Comparison of ENCODE assay signal across 22 cellular contexts in genomic region chr9:120481842-120482241, GRCh38.
"Had no signal": no experiment of that assay in that cellular context is flagged by ENCODE, and none has a peak within 500 bp of the region (broad histone marks: within the 10 kb centered on the region; RNA-seq: fewer than 3 reads in every experiment).

No MANE protein-coding gene starts in this region.

- H3K4me3 Mint-ChIP-seq: activated CD4-positive, alpha-beta memory T cell treated with anti-CD3 and anti-CD28 coated beads for 36 hours; activated naive CD8-positive, alpha-beta T cell treated with anti-CD3 and anti-CD28 coated beads for 36 hours; immature natural killer cell; naive thymus-derived CD4-positive, alpha-beta T cell; neural crest cell; stimulated activated naive CD8-positive, alpha-beta T cell treated with anti-CD3 and anti-CD28 coated beads, Interleukin-15, amount 100 ng/mL, for 72 hours had no signal

- H3K4me1 Mint-ChIP-seq: activated naive CD8-positive, alpha-beta T cell treated with anti-CD3 and anti-CD28 coated beads for 36 hours; immature natural killer cell; stimulated activated naive CD8-positive, alpha-beta T cell treated with anti-CD3 and anti-CD28 coated beads, Interleukin-15, amount 100 ng/mL, for 72 hours had no signal

- ATAC-seq: foreskin keratinocyte; left lobe of liver; naive thymus-derived CD4-positive, alpha-beta T cell; stimulated activated naive CD8-positive, alpha-beta T cell treated with anti-CD3 and anti-CD28 coated beads, Interleukin-15, amount 100 ng/mL, for 72 hours had no signal

- H3K9me3 Mint-ChIP-seq: activated CD4-positive, alpha-beta memory T cell treated with anti-CD3 and anti-CD28 coated beads for 36 hours; activated naive CD8-positive, alpha-beta T cell treated with anti-CD3 and anti-CD28 coated beads for 36 hours; immature natural killer cell; naive thymus-derived CD4-positive, alpha-beta T cell; neural crest cell; stimulated activated naive CD8-positive, alpha-beta T cell treated with anti-CD3 and anti-CD28 coated beads, Interleukin-15, amount 100 ng/mL, for 72 hours had no signal

- H3K36me3 ChIP-seq: uterus had no signal

- H3K27ac Mint-ChIP-seq: activated CD4-positive, alpha-beta memory T cell treated with anti-CD3 and anti-CD28 coated beads for 36 hours; activated naive CD8-positive, alpha-beta T cell treated with anti-CD3 and anti-CD28 coated beads for 36 hours; immature natural killer cell; naive thymus-derived CD4-positive, alpha-beta T cell had no signal

- H2AFZ ChIP-seq: hepatocyte had no signal

- H3K79me2 ChIP-seq: hepatocyte had no signal

- H3K4me3 ChIP-seq: hepatocyte, suprapubic skin, transverse colon, uterus had no signal

- H3K4me1 ChIP-seq: foreskin keratinocyte had no signal

- H3K9me3 ChIP-seq: suprapubic skin, transverse colon, uterus had no signal

- H3K27ac ChIP-seq: foreskin keratinocyte, hepatocyte, transverse colon, uterus had no signal

- DNase-seq: activated CD4-positive, alpha-beta memory T cell treated with anti-CD3 and anti-CD28 coated beads for 36 hours; activated CD4-positive, alpha-beta T cell treated with anti-CD3 and anti-CD28 coated beads for 4 hours; activated CD4-positive, CD25-positive, alpha-beta regulatory T cell; activated naive CD4-positive, alpha-beta T cell treated with Interleukin-2 at 50 U/mL for 16 hours; activated naive CD8-positive, alpha-beta T cell treated with anti-CD3 and anti-CD28 coated beads for 36 hours; activated T-cell treated with anti-CD3 and anti-CD28 coated beads, Interleukin-2, amount 50 U/mL, for 48 hours; central memory CD4-positive, alpha-beta T cell; effector memory CD4-positive, alpha-beta T cell; foreskin keratinocyte; immature natural killer cell; naive thymus-derived CD4-positive, alpha-beta T cell; retina; stimulated activated CD4-positive, alpha-beta T cell treated with anti-CD3 and anti-CD28 coated beads, Interleukin-12 subunit alpha, Interleukin-12 subunit beta, amount 100 ng/mL, for 4 hours; stimulated activated CD4-positive, alpha-beta T cell treated with anti-CD3 and anti-CD28 coated beads, Interleukin-4, amount 100 ng/mL, for 4 hours; stimulated activated naive CD8-positive, alpha-beta T cell treated with anti-CD3 and anti-CD28 coated beads, Interleukin-15, amount 100 ng/mL, for 72 hours; transverse colon; uterus had no signal

- H3K27me3 Mint-ChIP-seq: activated CD4-positive, alpha-beta memory T cell treated with anti-CD3 and anti-CD28 coated beads for 36 hours; activated naive CD8-positive, alpha-beta T cell treated with anti-CD3 and anti-CD28 coated beads for 36 hours; naive thymus-derived CD4-positive, alpha-beta T cell; stimulated activated naive CD8-positive, alpha-beta T cell treated with anti-CD3 and anti-CD28 coated beads, Interleukin-15, amount 100 ng/mL, for 72 hours had no signal

- FAIRE-seq: astrocyte had no signal

- H3K4me2 ChIP-seq: hepatocyte had no signal

- H3K27me3 ChIP-seq: foreskin keratinocyte, hepatocyte, suprapubic skin, transverse colon, uterus had no signal
